1 cellular context compared by ENCODE assay signal in the genomic region with DNA sequence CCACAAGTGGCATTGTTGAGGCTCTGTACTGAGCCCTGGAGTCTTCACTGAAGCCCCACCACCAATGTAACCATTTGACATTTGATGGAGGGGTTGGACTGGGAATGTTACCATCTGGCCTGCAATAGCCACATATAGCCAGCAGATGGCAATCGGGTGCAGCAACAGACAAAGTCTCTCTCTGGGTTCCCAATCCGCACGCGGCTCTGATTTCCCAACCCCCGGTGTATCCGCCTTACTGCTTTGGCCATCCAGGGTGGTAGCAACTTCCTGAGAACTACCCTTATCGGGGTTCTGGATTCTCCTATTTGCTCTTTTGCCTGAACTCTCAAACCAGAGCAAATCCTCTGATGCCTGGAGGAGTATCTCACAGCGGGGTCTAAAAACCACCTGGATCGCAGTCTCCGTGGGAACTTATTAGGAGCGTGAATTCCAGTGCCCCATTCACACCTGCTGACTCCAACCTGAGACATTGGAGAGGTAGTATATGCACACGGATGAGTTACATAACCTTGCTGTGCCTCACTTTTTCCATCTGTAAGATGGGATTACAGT.
TF ChIP-seq lines count a peak whose summit lies in the region.

No MANE protein-coding gene starts in this region.

TF ChIP-seq in H1, 55 proteins besides CTCF, POLR2A, EP300 and RAD21 (continued from another document):
- TF ChIP-seq SUZ12 (IDR thresholded peaks at IDR 0.05; ENCODE audit: low read length) (no peak), HDAC2 (IDR thresholded peaks at IDR 0.05; ENCODE audit: borderline replicate concordance in 1 of 2, low read depth in 2 of 2, low read length in 2 of 2) (0 out of 4 replicates have a peak, but pooled peaks have one; percentile 52 to 55), SIN3A (conservative IDR thresholded peaks at IDR 0.05 in 1 of 2, IDR thresholded peaks at IDR 0.05 in 1 of 2; ENCODE audit: low read depth in 1 of 2, low read length in 2 of 2) (peak; percentile 89 to 95; a peak in 3 of 4 replicates), JUND (IDR thresholded peaks at IDR 0.05; ENCODE audit: low read length) (peak; percentile 32; the same call in 1 of the 2 replicates), CHD2 (IDR thresholded peaks at IDR 0.05; ENCODE audit: low read length) (peak; percentile 61; the same call in 1 of the 2 replicates), SP4 (IDR thresholded peaks at IDR 0.05; ENCODE audit: low read length) (peak; percentile 82; the same call in 1 of the 2 replicates), TCF12 (IDR thresholded peaks at IDR 0.05; ENCODE audit: low read depth, low read length) (peak; percentile 89; the same call in 1 of the 2 replicates), YY1 (IDR thresholded peaks at IDR 0.05; ENCODE audit: low read depth, low read length) (peak; percentile 69; the same call in 1 of the 2 replicates), SP1 (IDR thresholded peaks at IDR 0.05; ENCODE audit: low read depth, low read length) (0 out of 2 replicates have a peak, but pooled peaks have one; percentile 53), BACH1 (IDR thresholded peaks at IDR 0.05; ENCODE audit: low read length) (no peak), TAF1 (IDR thresholded peaks at IDR 0.05; ENCODE audit: low read depth, low read length) (0 out of 2 replicates have a peak, but pooled peaks have one; percentile 23), SAP30 (IDR thresholded peaks at IDR 0.05; ENCODE audit: insufficient read depth, insufficient replicate concordance, low read length) (no peak), CEBPB (IDR thresholded peaks at IDR 0.05; ENCODE audit: low read depth, low read length) (peak; percentile 88), EGR1 (IDR thresholded peaks at IDR 0.05; ENCODE audit: borderline replicate concordance, low read depth, low read length) (peak; percentile 16; the same call in 1 of the 2 replicates), USF2 (IDR thresholded peaks at IDR 0.05; ENCODE audit: low read length) (no peak), E2F6 (IDR thresholded peaks at IDR 0.05) (peak; percentile 35; the same call in 1 of the 2 replicates)
- TF ChIP-seq, protein P1, sequence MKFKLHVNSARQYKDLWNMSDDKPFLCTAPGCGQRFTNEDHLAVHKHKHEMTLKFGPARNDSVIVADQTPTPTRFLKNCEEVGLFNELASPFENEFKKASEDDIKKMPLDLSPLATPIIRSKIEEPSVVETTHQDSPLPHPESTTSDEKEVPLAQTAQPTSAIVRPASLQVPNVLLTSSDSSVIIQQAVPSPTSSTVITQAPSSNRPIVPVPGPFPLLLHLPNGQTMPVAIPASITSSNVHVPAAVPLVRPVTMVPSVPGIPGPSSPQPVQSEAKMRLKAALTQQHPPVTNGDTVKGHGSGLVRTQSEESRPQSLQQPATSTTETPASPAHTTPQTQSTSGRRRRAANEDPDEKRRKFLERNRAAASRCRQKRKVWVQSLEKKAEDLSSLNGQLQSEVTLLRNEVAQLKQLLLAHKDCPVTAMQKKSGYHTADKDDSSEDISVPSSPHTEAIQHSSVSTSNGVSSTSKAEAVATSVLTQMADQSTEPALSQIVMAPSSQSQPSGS (IDR thresholded peaks at IDR 0.05; ENCODE audit: low read length), result 0 out of 2 replicates have a peak, but pooled peaks have one; percentile 58
